Comparison of ENCODE assay signal across 23 cellular contexts in genomic region chr3:120103276-120103675, GRCh38.
"Had no signal": no experiment of that assay in that cellular context is flagged by ENCODE, and none has a peak within 500 bp of the region (broad histone marks: within the 10 kb centered on the region; RNA-seq: fewer than 3 reads in every experiment).

No MANE protein-coding gene starts in this region.

- H3K9me3 ChIP-seq: gastrocnemius medialis, mucosa of descending colon, stomach, suprapubic skin, tibial nerve had no signal

- H3K9me3 Mint-ChIP-seq: activated naive CD4-positive, alpha-beta T cell treated with anti-CD3 and anti-CD28 coated beads, Interleukin-2, amount 10 ng/mL, durations not matched to agents 7 days and 5 days; activated naive CD8-positive, alpha-beta T cell treated with anti-CD3 and anti-CD28 coated beads, Interleukin-2, amount 50 U/mL, for 24 hours; neural crest cell; stimulated activated effector memory CD8-positive, alpha-beta T cell treated with anti-CD3 and anti-CD28 coated beads, Interleukin-12 subunit alpha, Interleukin-12 subunit beta, amount 100 ng/mL, for 72 hours had no signal

- H3K4me3 Mint-ChIP-seq: activated naive CD4-positive, alpha-beta T cell treated with anti-CD3 and anti-CD28 coated beads, Interleukin-2, amount 10 ng/mL, durations not matched to agents 7 days and 5 days; activated naive CD8-positive, alpha-beta T cell treated with anti-CD3 and anti-CD28 coated beads, Interleukin-2, amount 50 U/mL, for 24 hours; activated T-cell treated with anti-CD3 and anti-CD28 coated beads, Interleukin-2, amount 50 U/mL, for 72 hours; dendritic cell treated with granulocyte-macrophage colony-stimulating factor and Interleukin-4, amounts not matched to agents 40 ng/mL and 50 ng/mL, for 4 days; neural crest cell; stimulated activated effector memory CD8-positive, alpha-beta T cell treated with anti-CD3 and anti-CD28 coated beads, Interleukin-12 subunit alpha, Interleukin-12 subunit beta, amount 100 ng/mL, for 72 hours; T-helper 17 cell had no signal

- ATAC-seq: activated naive CD8-positive, alpha-beta T cell treated with anti-CD3 and anti-CD28 coated beads, Interleukin-2, amount 50 U/mL, for 24 hours; activated T-cell treated with anti-CD3 and anti-CD28 coated beads, Interleukin-2, amount 50 U/mL, for 72 hours; gastrocnemius medialis; mucosa of descending colon; sciatic nerve; stimulated activated effector memory CD8-positive, alpha-beta T cell treated with anti-CD3 and anti-CD28 coated beads, Interleukin-12 subunit alpha, Interleukin-12 subunit beta, amount 100 ng/mL, for 72 hours; T-helper 17 cell had no signal

- H3K36me3 ChIP-seq: gastrocnemius medialis, stomach, suprapubic skin had no signal

- H3K27me3 Mint-ChIP-seq: activated naive CD4-positive, alpha-beta T cell treated with anti-CD3 and anti-CD28 coated beads, Interleukin-2, amount 10 ng/mL, durations not matched to agents 7 days and 5 days; activated naive CD8-positive, alpha-beta T cell treated with anti-CD3 and anti-CD28 coated beads, Interleukin-2, amount 50 U/mL, for 24 hours; dendritic cell treated with granulocyte-macrophage colony-stimulating factor and Interleukin-4, amounts not matched to agents 40 ng/mL and 50 ng/mL, for 4 days; T-helper 17 cell had no signal

- H3K27me3 ChIP-seq: gastrocnemius medialis, stomach, suprapubic skin, tibial nerve had no signal

- H3K4me1 Mint-ChIP-seq: stimulated activated effector memory CD8-positive, alpha-beta T cell treated with anti-CD3 and anti-CD28 coated beads, Interleukin-12 subunit alpha, Interleukin-12 subunit beta, amount 100 ng/mL, for 72 hours had no signal

- DNase-seq: activated CD4-positive, alpha-beta T cell treated with anti-CD3 and anti-CD28 coated beads for 4 hours; activated CD4-positive, alpha-beta T cell treated with anti-CD3 and anti-CD28 coated beads, Interleukin-2, amount 50 U/mL, for 48 hours; activated CD4-positive, CD25-positive, alpha-beta regulatory T cell; activated effector memory CD4-positive, alpha-beta T cell treated with anti-CD3 and anti-CD28 coated beads, Interleukin-2, amount 50 U/mL, for 16 hours; activated naive CD4-positive, alpha-beta T cell treated with anti-CD3 and anti-CD28 coated beads, Interleukin-2, amount 10 ng/mL, durations not matched to agents 7 days and 5 days; activated naive CD8-positive, alpha-beta T cell treated with anti-CD3 and anti-CD28 coated beads, Interleukin-2, amount 50 U/mL, for 24 hours; activated T-cell treated with anti-CD3 and anti-CD28 coated beads, Interleukin-2, amount 50 U/mL, for 72 hours; effector CD4-positive, alpha-beta T cell; gastrocnemius medialis; mesendoderm; mucosa of descending colon; occipital lobe; posterior cingulate gyrus; small intestine; stimulated activated CD4-positive, alpha-beta T cell treated with anti-CD3 and anti-CD28 coated beads, Interleukin-2, amount 100 ng/mL, for 24 hours; T-helper 17 cell had no signal

- H3K4me1 ChIP-seq: tibial nerve had no signal

- H3K27ac ChIP-seq: gastrocnemius medialis, stomach, suprapubic skin, tibial nerve had no signal

- H3K4me3 ChIP-seq: gastrocnemius medialis, mucosa of descending colon, stomach, suprapubic skin, tibial nerve had no signal

- FAIRE-seq: small intestine had no signal

- H3K27ac Mint-ChIP-seq: activated naive CD4-positive, alpha-beta T cell treated with anti-CD3 and anti-CD28 coated beads, Interleukin-2, amount 10 ng/mL, durations not matched to agents 7 days and 5 days; activated naive CD8-positive, alpha-beta T cell treated with anti-CD3 and anti-CD28 coated beads, Interleukin-2, amount 50 U/mL, for 24 hours; activated T-cell treated with anti-CD3 and anti-CD28 coated beads, Interleukin-2, amount 50 U/mL, for 72 hours; dendritic cell treated with granulocyte-macrophage colony-stimulating factor and Interleukin-4, amounts not matched to agents 40 ng/mL and 50 ng/mL, for 4 days; stimulated activated effector memory CD8-positive, alpha-beta T cell treated with anti-CD3 and anti-CD28 coated beads, Interleukin-12 subunit alpha, Interleukin-12 subunit beta, amount 100 ng/mL, for 72 hours; T-helper 17 cell had no signal
